8 cellular contexts compared by ENCODE assay signal in genomic region chr11:118594984-118595383, GRCh38. TPM values are rescaled to one million over a fixed set of nuclear protein-coding genes. Genes with fewer than 3 reads are reported as not detected.
DNase-seq lines count a peak whose midpoint lies in the region; ATAC-seq, FAIRE-seq and TF ChIP-seq lines count a peak whose summit lies in the region.
"Not testable (repeated sequence)": the region's sequence is repeated elsewhere in the genome, so short reads cannot be mapped to it uniquely, and the experiment has no call there.

No MANE protein-coding gene starts in this region.

- RAD21 ChIA-PET in HCT116 (lab: Charles Lee; ENCODE audit: low non-redundant PET in 1 of 2, low total read pairs in 2 of 2, uncharacterized antibody in 2 of 2, unreplicated experiment in 2 of 2), result not testable (repeated sequence)

- H3K4me1 Mint-ChIP-seq in CD4-positive, alpha-beta memory T cell, result peaks cover 11 to 15% (median 13%) of the 10 kb centered on the region in 4 donors
- H3K4me1 Mint-ChIP-seq in mesothelial cell of epicardium, result not testable (repeated sequence)

- TF ChIP-seq CTCF in HCT116 (IDR thresholded peaks at IDR 0.05 in 2 of 3, conservative IDR thresholded peaks at IDR 0.05 in 1 of 3; ENCODE audit: borderline replicate concordance in 1 of 3, insufficient read depth in 1 of 3, low read depth in 2 of 3, low read length in 2 of 3) (peak; percentile 44 to 62 (median 55); a peak in 5 of 6 replicates), body of pancreas (IDR thresholded peaks at IDR 0.05) (peak in 5 of 7 experiments; percentile 21 to 57 (median 54)), fibroblast of villous mesenchyme (IDR thresholded peaks at IDR 0.05; ENCODE audit: insufficient read depth, low read depth, low read length) (peak; percentile 56), mesothelial cell of epicardium (IDR thresholded peaks at IDR 0.05; ENCODE audit: unreplicated experiment) (peak; percentile 49)

- FAIRE-seq in TTC549 (lab: Jason Lieb, UNC), result peak; percentile 3

- peak in 4 of 5 donors; percentile 59 to 69 (median 64) for DNase-seq in CD4-positive, alpha-beta memory T cell
- not testable (repeated sequence) for DNase-seq in HCT116 (ENCODE audit: low read depth, low spot score); body of pancreas; mesothelial cell of epicardium (ENCODE audit: low spot score in 2 of 2, unreplicated experiment in 2 of 2)
- peak; percentile 18 for DNase-seq in NCI-H2196 treated with DMSO at 0.1 percent for 48 hours (lab: John Stamatoyannopoulos, UW; ENCODE audit: unreplicated experiment)
- DNase-seq in fibroblast of villous mesenchyme (ENCODE audit: low read depth), result peak; percentile 86

- not testable (repeated sequence) for BruUV-seq in HCT116 (replicated peaks; lab: Mats Ljungman, UMichigan)

- not testable (repeated sequence) for H3K9ac ChIP-seq in HCT116 (ENCODE audit: low read length); subcutaneous abdominal adipose tissue (ENCODE audit: low read length in 5 of 5)

- H3K4me1 ChIP-seq in CD4-positive, alpha-beta memory T cell (ENCODE audit: insufficient read depth, low read length), result peaks cover 14% of the 10 kb centered on the region
- not testable (repeated sequence) for H3K4me1 ChIP-seq in HCT116 (ENCODE audit: control insufficient read depth in 1 of 2, insufficient read depth in 2 of 2, low read length in 2 of 2); body of pancreas; subcutaneous abdominal adipose tissue (ENCODE audit: control insufficient read depth in 5 of 5, insufficient read depth in 5 of 5, low read length in 5 of 5)

- peak overlapping the region; percentile 16 to 91 (median 59) for H3K27ac Mint-ChIP-seq in CD4-positive, alpha-beta memory T cell
- H3K27ac Mint-ChIP-seq in mesothelial cell of epicardium, result not testable (repeated sequence)

- peaks cover 38 to 68% of the 10 kb centered on the region in 2 donors for H3K36me3 Mint-ChIP-seq in CD4-positive, alpha-beta memory T cell
- peaks cover 34% of the 10 kb centered on the region for H3K36me3 Mint-ChIP-seq in mesothelial cell of epicardium

- not testable (repeated sequence) for H3K9me3 ChIP-seq in CD4-positive, alpha-beta memory T cell (ENCODE audit: control insufficient read depth in 1 of 2, low read length in 2 of 2); HCT116 (ENCODE audit: control insufficient read depth in 1 of 2, insufficient read depth in 1 of 2, low read depth in 1 of 2, low read length in 2 of 2); body of pancreas; subcutaneous abdominal adipose tissue (ENCODE audit: control insufficient read depth in 5 of 5, low read length in 5 of 5)

- H3K27me3 ChIP-seq in CD4-positive, alpha-beta memory T cell (ENCODE audit: insufficient read depth, low read length); HCT116 (ENCODE audit: insufficient read depth, low read length); body of pancreas; subcutaneous abdominal adipose tissue (ENCODE audit: control insufficient read depth in 5 of 5, insufficient read depth in 4 of 5, low read length in 5 of 5): not testable (repeated sequence)

- peaks cover 65% of the 10 kb centered on the region for H3K36me3 ChIP-seq in CD4-positive, alpha-beta memory T cell (ENCODE audit: insufficient read depth, low read length)
- H3K36me3 ChIP-seq in HCT116 (ENCODE audit: control insufficient read depth in 1 of 2, insufficient read depth in 2 of 2, low read length in 2 of 2), result peaks cover 49 to 64% of the 10 kb centered on the region in 2 experiments
- H3K36me3 ChIP-seq in body of pancreas (replicated peaks in 1 of 2; ENCODE audit: insufficient read depth in 1 of 2, low read depth in 2 of 2), result peaks cover 25 to 56% of the 10 kb centered on the region in 2 donors
- H3K36me3 ChIP-seq in subcutaneous abdominal adipose tissue (ENCODE audit: control insufficient read depth in 5 of 5, insufficient read depth in 5 of 5, low read length in 5 of 5), result peaks cover 42 to 95% (median 63%) of the 10 kb centered on the region in 5 donors

- CTCF ChIA-PET in CD4-positive, alpha-beta memory T cell (lab: Charles Lee; ENCODE audit: partially characterized antibody), result interaction anchor here (1.0 to 7.1 kb wide), 5 partner anchors 10 to 362 kb away, joined by 3 to 106 read pairs (median 4); partner anchors contain the start of gene PHLDB1
- CTCF ChIA-PET in HCT116 (lab: Charles Lee), result interaction anchor here (0.6 to 1.8 kb wide), 15 partner anchors 9 to 95 kb away, joined by 3 to 11 read pairs (median 4); partner anchors contain the start of gene PHLDB1

- 55 to 64% methylated on average over 5 of the region's 5 CpGs for WGBS in body of pancreas, 2 donors

- peak; percentile 62; the same call in 1 of the 2 replicates for ATAC-seq in HCT116
- peak; percentile 48 for ATAC-seq in body of pancreas

- not testable (repeated sequence) for TF ChIP-seq POLR2A in HCT116 (IDR thresholded peaks at IDR 0.05; ENCODE audit: borderline replicate concordance, extremely low read depth, insufficient read depth, insufficient read length); body of pancreas (IDR thresholded peaks at IDR 0.05)

- not testable (repeated sequence) for H3K4me3 ChIP-seq in CD4-positive, alpha-beta memory T cell (ENCODE audit: low read length in 2 of 2); HCT116 (replicated peaks in 1 of 2; ENCODE audit: low read depth in 1 of 2, low read length in 2 of 2); body of pancreas; fibroblast of villous mesenchyme (ENCODE audit: low read depth, low read length); subcutaneous abdominal adipose tissue (ENCODE audit: low read depth in 1 of 5, low read length in 5 of 5)

- not testable (repeated sequence) for H3K79me2 ChIP-seq in HCT116 (ENCODE audit: insufficient read depth, low read length)

- intact Hi-C loops in CD4-positive, alpha-beta memory T cell (cut with micrococcal nuclease), result loop anchor here (1.0 to 5.0 kb wide), 2 partner anchors 16 to 362 kb away; partner anchors contain the start of gene UPK2
- intact Hi-C loops in HCT116 (cut with micrococcal nuclease), result loop anchor here (1.0 to 5.0 kb wide), 2 partner anchors 64 to 362 kb away; partner anchors contain the start of gene UPK2
- intact Hi-C loops in body of pancreas (cut with DNase I), result not testable (repeated sequence)

- not testable (repeated sequence) for H3K27me3 Mint-ChIP-seq in CD4-positive, alpha-beta memory T cell; mesothelial cell of epicardium (ENCODE audit: low read depth)

- not testable (repeated sequence) for H3K4me2 ChIP-seq in HCT116 (ENCODE audit: low read length)

- H3K4me3 Mint-ChIP-seq in CD4-positive, alpha-beta memory T cell, result peak overlapping the region in 2 of 8 donors; percentile 0 to 17
- not testable (repeated sequence) for H3K4me3 Mint-ChIP-seq in mesothelial cell of epicardium

- POLR2A ChIA-PET in CD4-positive, alpha-beta memory T cell (lab: Charles Lee; ENCODE audit: partially characterized antibody), result interaction anchor here (2.0 to 2.1 kb wide), 2 partner anchors 12 to 15 kb away, joined by 10 to 13 read pairs; partner anchors contain the start of gene PHLDB1
- POLR2A ChIA-PET in HCT116 (lab: Charles Lee), result interaction anchor here (0.7 kb wide), 2 partner anchors 9 to 40 kb away, joined by 3 to 4 read pairs; no protein-coding TSS in a partner anchor

- peak overlapping the region; percentile 5 for H3K27ac ChIP-seq in CD4-positive, alpha-beta memory T cell (ENCODE audit: low read depth, low read length)
- not testable (repeated sequence) for H3K27ac ChIP-seq in HCT116 (ENCODE audit: low read depth, low read length)
- H3K27ac ChIP-seq in body of pancreas (peak overlapping the region in 1 of 4 donors; percentile 4), subcutaneous abdominal adipose tissue (ENCODE audit: low read depth, low read length) (peak overlapping the region; percentile 18)

- not testable (repeated sequence) for H2AFZ ChIP-seq in HCT116 (ENCODE audit: low read depth, low read length, poor library complexity, severe bottlenecking)

- peak; percentile 62 for TF ChIP-seq RAD21 in HCT116 (IDR thresholded peaks at IDR 0.05; ENCODE audit: low read depth)

- H3K9me3 Mint-ChIP-seq in CD4-positive, alpha-beta memory T cell; mesothelial cell of epicardium: not testable (repeated sequence)

- H3K9me2 ChIP-seq in HCT116 (ENCODE audit: insufficient read depth), result not testable (repeated sequence)

- not testable (repeated sequence) for H4K20me1 ChIP-seq in HCT116 (ENCODE audit: insufficient read depth)

RNA-seq across cellular contexts. Expression of gene PHLDB1, which starts 12.4 kb away (rescaled TPM):
- total RNA-seq in CD4-positive, alpha-beta memory T cell, result 1 to 10 TPM; 3.0 to 3.9 TPM
- 1 to 10 TPM in 1 of 2 donors, under 1 TPM in 1; 0.34 to 1.2 TPM for polyA plus RNA-seq in CD4-positive, alpha-beta memory T cell
- total RNA-seq in HCT116 (2021; ENCODE audit: unreplicated experiment), result 36.2 TPM
- 19.1 and 21.7 TPM in 2 replicates for polyA plus RNA-seq in HCT116 (2012)
- total RNA-seq in body of pancreas, result 100 to 1,000 TPM in 1 of 2 donors, 10 to 100 TPM in 1; 71.9 to 166 TPM
- 129 and 132 TPM in 2 replicates for total RNA-seq in fibroblast of villous mesenchyme
- total RNA-seq in mesothelial cell of epicardium, result 138 to 148 TPM (median 139 TPM) in 3 replicates

RNA-seq across cellular contexts. Expression of gene ARCN1, which starts 22.8 kb away (rescaled TPM):
- 100 to 1,000 TPM; 133 to 134 TPM for total RNA-seq in CD4-positive, alpha-beta memory T cell
- 100 to 1,000 TPM; 157 to 168 TPM for polyA plus RNA-seq in CD4-positive, alpha-beta memory T cell
- 147 TPM for total RNA-seq in HCT116 (2021; ENCODE audit: unreplicated experiment)
- 102 and 105 TPM in 2 replicates for polyA plus RNA-seq in HCT116 (2012)
- 10 to 100 TPM; 49.8 to 64.3 TPM for total RNA-seq in body of pancreas
- total RNA-seq in fibroblast of villous mesenchyme, result 180 and 248 TPM in 2 replicates
- total RNA-seq in mesothelial cell of epicardium, result 139 to 144 TPM (median 140 TPM) in 3 replicates

RNA-seq across cellular contexts. Expression of gene IFT46, which starts 29.3 kb away (rescaled TPM):
- total RNA-seq in CD4-positive, alpha-beta memory T cell, result 10 to 100 TPM; 12.1 to 14.9 TPM
- 1 to 10 TPM; 5.7 to 5.9 TPM for polyA plus RNA-seq in CD4-positive, alpha-beta memory T cell
- total RNA-seq in HCT116 (2021; ENCODE audit: unreplicated experiment) (12.1 TPM), body of pancreas (10 to 100 TPM; 17.1 to 24.6 TPM), fibroblast of villous mesenchyme (22.9 and 27.2 TPM in 2 replicates), mesothelial cell of epicardium (22.3 to 24.1 TPM (median 23.7 TPM) in 3 replicates)
- polyA plus RNA-seq in HCT116 (2012), result 8.6 and 12.5 TPM in 2 replicates
